ENCODE assay signal across 8 cellular contexts in genomic region chr1:12434174-12434573, GRCh38.
DNase-seq lines count a peak whose midpoint lies in the region; ATAC-seq and TF ChIP-seq lines count a peak whose summit lies in the region.

No MANE protein-coding gene starts in this region.

- peak overlapping the region; percentile 83 to 94 (median 90) for H3K27ac Mint-ChIP-seq in CD4-positive, alpha-beta memory T cell

- no peak for TF ChIP-seq CTCF in esophagus squamous epithelium (IDR thresholded peaks at IDR 0.05)

- CTCF ChIA-PET in CD4-positive, alpha-beta memory T cell (lab: Charles Lee; ENCODE audit: partially characterized antibody) = interaction anchor here (1.1 to 2.5 kb wide), 6 partner anchors 11 to 225 kb away, joined by 3 to 8 read pairs (median 4); no protein-coding TSS in a partner anchor

- peak; percentile 29 to 74 (median 41) for DNase-seq in CD4-positive, alpha-beta memory T cell
- DNase-seq in Jurkat, Clone E6-1 (ENCODE audit: low read depth, low spot score) = peak; percentile 90
- DNase-seq in activated CD8-positive, alpha-beta memory T cell treated with anti-CD3 and anti-CD28 coated beads for 4 hours (ENCODE audit: low read depth in 2 of 2) = peak; percentile 53 to 61
- DNase-seq in esophagus squamous epithelium (lab: John Stamatoyannopoulos, UW) = no peak
- no peak for DNase-seq in sciatic nerve (ENCODE audit: low spot score)
- DNase-seq in NCI-H128 (lab: John Stamatoyannopoulos, UW; ENCODE audit: unreplicated experiment) = no peak
- DNase-seq in NCI-H82 treated with DMSO at 0.1 percent for 48 hours (lab: John Stamatoyannopoulos, UW; ENCODE audit: unreplicated experiment) = no peak
- no peak for DNase-seq in germinal center (ENCODE audit: low spot score)

- peaks cover 17 to 24% of the 10 kb centered on the region in 2 donors for H3K36me3 Mint-ChIP-seq in CD4-positive, alpha-beta memory T cell

- H3K4me1 ChIP-seq in CD4-positive, alpha-beta memory T cell (ENCODE audit: insufficient read depth, low read length) = peaks cover 59% of the 10 kb centered on the region
- peaks cover 46 to 80% (median 64%) of the 10 kb centered on the region in 3 donors for H3K4me1 ChIP-seq in esophagus squamous epithelium

- peak overlapping the region in 1 of 2 donors; percentile 9 for H3K4me3 ChIP-seq in CD4-positive, alpha-beta memory T cell (ENCODE audit: low read length in 2 of 2)
- no peak overlapping the region for H3K4me3 ChIP-seq in Jurkat, Clone E6-1 (ENCODE audit: low read length)
- no peak overlapping the region for H3K4me3 ChIP-seq in esophagus squamous epithelium

- H3K4me1 Mint-ChIP-seq in CD4-positive, alpha-beta memory T cell = peaks cover 47 to 78% (median 57%) of the 10 kb centered on the region in 4 donors

- peaks cover 0 to 6% (median 0%) of the 10 kb centered on the region in 8 donors for H3K9me3 Mint-ChIP-seq in CD4-positive, alpha-beta memory T cell

- intact Hi-C loops in CD4-positive, alpha-beta memory T cell (cut with micrococcal nuclease) = loop anchor here (2.0 to 5.0 kb wide), 3 partner anchors 15 to 77 kb away; no protein-coding TSS in a partner anchor
- intact Hi-C loops in esophagus squamous epithelium (cut with DNase I) (no loop called here), sciatic nerve (cut with DNase I) (no loop called here)

- H3K27me3 Mint-ChIP-seq in CD4-positive, alpha-beta memory T cell = no peaks in the 10 kb centered on the region

- POLR2A ChIA-PET in CD4-positive, alpha-beta memory T cell (lab: Charles Lee; ENCODE audit: partially characterized antibody) = interaction anchor here (0.7 to 7.6 kb wide), 12 partner anchors 15 to 184 kb away, joined by 3 to 74 read pairs (median 4); partner anchors contain the start of gene DHRS3

- no peak for TF ChIP-seq POLR2A in esophagus squamous epithelium (IDR thresholded peaks at IDR 0.05)

- H3K27me3 ChIP-seq in CD4-positive, alpha-beta memory T cell (ENCODE audit: insufficient read depth, low read length) = no peaks in the 10 kb centered on the region
- H3K27me3 ChIP-seq in esophagus squamous epithelium = no peaks in the 10 kb centered on the region

- H3K4me3 Mint-ChIP-seq in CD4-positive, alpha-beta memory T cell = peak overlapping the region in 7 of 8 donors; percentile 42 to 83 (median 78)

- no peaks in the 10 kb centered on the region for H3K36me3 ChIP-seq in CD4-positive, alpha-beta memory T cell (ENCODE audit: insufficient read depth, low read length)
- peaks cover 0 to 41% (median 0%) of the 10 kb centered on the region in 3 donors for H3K36me3 ChIP-seq in esophagus squamous epithelium

- peak; percentile 53 for ATAC-seq in sciatic nerve

- no peaks in the 10 kb centered on the region for H3K9me3 ChIP-seq in CD4-positive, alpha-beta memory T cell (ENCODE audit: control insufficient read depth in 1 of 2, low read length in 2 of 2)
- H3K9me3 ChIP-seq in esophagus squamous epithelium = no peaks in the 10 kb centered on the region

- WGBS in esophagus squamous epithelium, 2 donors = 23 to 31% methylated on average over 5 of the region's 5 CpGs

- H3K27ac ChIP-seq in CD4-positive, alpha-beta memory T cell (ENCODE audit: low read depth, low read length) = peak overlapping the region; percentile 4
- H3K27ac ChIP-seq in esophagus squamous epithelium = peak overlapping the region; percentile 81 to 89 (median 86)

Comparison
In these comparisons a context has a peak if more than half of its experiments do, and no peak if none do; other contexts are left out.
1. DNase-seq: peak in CD4-positive, alpha-beta memory T cell (5 of 5), Jurkat, Clone E6-1 (single experiment) and activated CD8-positive, alpha-beta memory T cell treated with anti-CD3 and anti-CD28 coated beads for 4 hours (2 of 2); none in esophagus squamous epithelium (single experiment), sciatic nerve (single experiment), NCI-H128 (single experiment), NCI-H82 treated with DMSO at 0.1 percent for 48 hours (single experiment) and germinal center (single experiment).